15 cellular contexts compared by ENCODE assay signal in the genomic region with DNA sequence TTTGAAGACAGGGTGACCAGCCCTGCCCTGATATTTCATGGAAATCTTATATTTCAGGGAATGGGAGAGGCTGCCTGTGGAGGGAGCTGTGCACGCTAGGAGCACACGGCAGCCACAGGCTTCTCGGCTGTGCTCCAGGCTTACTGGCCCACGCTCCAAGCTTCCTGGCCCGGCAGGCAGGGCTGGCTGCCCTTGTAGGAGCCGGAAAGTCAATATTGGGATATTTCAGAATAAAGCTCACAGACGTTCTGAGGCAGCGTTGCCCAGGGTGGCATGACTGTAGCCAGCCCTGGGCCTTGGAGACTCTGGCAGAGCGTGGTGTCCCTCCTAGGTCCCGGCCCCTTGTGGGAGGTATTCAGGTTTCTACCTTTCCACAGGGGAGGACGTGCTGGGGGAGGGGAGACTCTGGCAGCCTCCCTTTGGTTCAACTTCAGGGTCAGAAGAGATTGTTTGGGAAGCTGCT.
A peak's percentile ranks its signal among the peaks of the same experiment; 100 is the strongest.
DNase-seq lines count a peak whose midpoint lies in the region; ATAC-seq and TF ChIP-seq lines count a peak whose summit lies in the region.
"Had no signal": no experiment of that assay in that cellular context is flagged by ENCODE, and none has a peak within 500 bp of the region (broad histone marks: within the 10 kb centered on the region; RNA-seq: fewer than 3 reads in every experiment).

No MANE protein-coding gene starts in this region.

- H3K4me3 Mint-ChIP-seq in immature natural killer cell: no peak overlapping the region
- no peak overlapping the region for H3K4me3 Mint-ChIP-seq in activated T-cell treated with anti-CD3 and anti-CD28 coated beads, Interleukin-2, amount 50 U/mL, for 4 hours
- H3K4me3 Mint-ChIP-seq: activated naive CD8-positive, alpha-beta T cell treated with anti-CD3 and anti-CD28 coated beads, Interleukin-2, amount 50 U/mL, for 24 hours had no signal

- H3K9me3 Mint-ChIP-seq in immature natural killer cell: no peaks in the 10 kb centered on the region
- H3K9me3 Mint-ChIP-seq in activated T-cell treated with anti-CD3 and anti-CD28 coated beads, Interleukin-2, amount 50 U/mL, for 4 hours: no peaks in the 10 kb centered on the region
- H3K9me3 Mint-ChIP-seq: activated naive CD8-positive, alpha-beta T cell treated with anti-CD3 and anti-CD28 coated beads, Interleukin-2, amount 50 U/mL, for 24 hours had no signal

- no peak overlapping the region for H3K4me3 ChIP-seq in adipocyte (ENCODE audit: low read length)
- H3K4me3 ChIP-seq: coronary artery, esophagus squamous epithelium had no signal

- DNase-seq in adipocyte (ENCODE audit: low read depth) (no peak), immature natural killer cell (no peak), sciatic nerve (ENCODE audit: low spot score) (peak; percentile 68), NCI-H2107 (lab: John Stamatoyannopoulos, UW) (no peak)
- no peak for DNase-seq in activated T-cell treated with anti-CD3 and anti-CD28 coated beads, Interleukin-2, amount 50 U/mL, for 4 hours
- no peak for DNase-seq in activated T-cell treated with anti-CD3 and anti-CD28 coated beads, Interleukin-2, amount 50 U/mL, for 48 hours
- DNase-seq: activated CD4-positive, alpha-beta T cell treated with anti-CD3 and anti-CD28 coated beads for 1 hour; activated naive CD8-positive, alpha-beta T cell treated with anti-CD3 and anti-CD28 coated beads, Interleukin-2, amount 50 U/mL, for 24 hours; esophagus squamous epithelium; stimulated activated CD4-positive, alpha-beta T cell treated with anti-CD3 and anti-CD28 coated beads, Interleukin-2, amount 100 ng/mL, for 24 hours; stimulated activated CD8-positive, alpha-beta memory T cell treated with anti-CD3 and anti-CD28 coated beads, Interleukin-4, amount 100 ng/mL, for 48 hours; SW 1271 had no signal

- intact Hi-C loops in sciatic nerve (cut with DNase I): no loop called here

- peaks cover 6 to 15% (median 12%) of the 10 kb centered on the region in 3 donors for H3K27me3 Mint-ChIP-seq in immature natural killer cell (ENCODE audit: low read depth in 3 of 3)
- H3K27me3 Mint-ChIP-seq in activated T-cell treated with anti-CD3 and anti-CD28 coated beads, Interleukin-2, amount 50 U/mL, for 4 hours (ENCODE audit: low read depth): no peaks in the 10 kb centered on the region
- H3K27me3 Mint-ChIP-seq: activated naive CD8-positive, alpha-beta T cell treated with anti-CD3 and anti-CD28 coated beads, Interleukin-2, amount 50 U/mL, for 24 hours had no signal

- H3K27me3 ChIP-seq in adipocyte (replicated peaks; ENCODE audit: control insufficient read depth, insufficient read depth, low read length): no peaks in the 10 kb centered on the region
- H3K27me3 ChIP-seq: esophagus squamous epithelium had no signal

- ATAC-seq in sciatic nerve (peak; percentile 85), HG03139 (IDR thresholded peaks at IDR 0.05; ENCODE audit: unreplicated experiment) (no peak)
- no peak for ATAC-seq in activated T-cell treated with anti-CD3 and anti-CD28 coated beads, Interleukin-2, amount 50 U/mL, for 4 hours
- ATAC-seq: activated naive CD8-positive, alpha-beta T cell treated with anti-CD3 and anti-CD28 coated beads, Interleukin-2, amount 50 U/mL, for 24 hours had no signal

- peaks cover 0 to 11% (median 0%) of the 10 kb centered on the region in 3 donors for H3K36me3 Mint-ChIP-seq in immature natural killer cell
- no peaks in the 10 kb centered on the region for H3K36me3 Mint-ChIP-seq in activated T-cell treated with anti-CD3 and anti-CD28 coated beads, Interleukin-2, amount 50 U/mL, for 4 hours (ENCODE audit: insufficient read depth)

- peak overlapping the region; percentile 29 for H3K9ac ChIP-seq in adipocyte (ENCODE audit: low read length)

- H3K27ac Mint-ChIP-seq in immature natural killer cell: peak overlapping the region in 4 of 6 donors; percentile 53 to 81 (median 59)
- H3K27ac Mint-ChIP-seq: activated naive CD8-positive, alpha-beta T cell treated with anti-CD3 and anti-CD28 coated beads, Interleukin-2, amount 50 U/mL, for 24 hours had no signal

- peaks cover 32 to 38% of the 10 kb centered on the region in 2 donors for H3K4me1 Mint-ChIP-seq in immature natural killer cell
- peaks cover 2% of the 10 kb centered on the region for H3K4me1 Mint-ChIP-seq in activated T-cell treated with anti-CD3 and anti-CD28 coated beads, Interleukin-2, amount 50 U/mL, for 4 hours (ENCODE audit: low read depth)
- H3K4me1 Mint-ChIP-seq: activated naive CD8-positive, alpha-beta T cell treated with anti-CD3 and anti-CD28 coated beads, Interleukin-2, amount 50 U/mL, for 24 hours had no signal

- peaks cover 28% of the 10 kb centered on the region for H3K4me1 ChIP-seq in adipocyte (ENCODE audit: control insufficient read depth, insufficient read depth, low read length)

- H3K27ac ChIP-seq in C4-2B: peak overlapping the region; percentile 64
- H3K27ac ChIP-seq: coronary artery, esophagus squamous epithelium had no signal

- H3K36me3 ChIP-seq in adipocyte (ENCODE audit: control insufficient read depth, insufficient read depth, low read length, severe bottlenecking): no peaks in the 10 kb centered on the region
- H3K36me3 ChIP-seq: esophagus squamous epithelium had no signal

- TF ChIP-seq CTCF in C4-2B (conservative IDR thresholded peaks at IDR 0.05): peak; percentile 67

- no peaks in the 10 kb centered on the region for H3K9me3 ChIP-seq in adipocyte (ENCODE audit: control insufficient read depth, low read length)
- H3K9me3 ChIP-seq: esophagus squamous epithelium had no signal
